Comparison of ENCODE assay signal across 8 cellular contexts in the genomic region with DNA sequence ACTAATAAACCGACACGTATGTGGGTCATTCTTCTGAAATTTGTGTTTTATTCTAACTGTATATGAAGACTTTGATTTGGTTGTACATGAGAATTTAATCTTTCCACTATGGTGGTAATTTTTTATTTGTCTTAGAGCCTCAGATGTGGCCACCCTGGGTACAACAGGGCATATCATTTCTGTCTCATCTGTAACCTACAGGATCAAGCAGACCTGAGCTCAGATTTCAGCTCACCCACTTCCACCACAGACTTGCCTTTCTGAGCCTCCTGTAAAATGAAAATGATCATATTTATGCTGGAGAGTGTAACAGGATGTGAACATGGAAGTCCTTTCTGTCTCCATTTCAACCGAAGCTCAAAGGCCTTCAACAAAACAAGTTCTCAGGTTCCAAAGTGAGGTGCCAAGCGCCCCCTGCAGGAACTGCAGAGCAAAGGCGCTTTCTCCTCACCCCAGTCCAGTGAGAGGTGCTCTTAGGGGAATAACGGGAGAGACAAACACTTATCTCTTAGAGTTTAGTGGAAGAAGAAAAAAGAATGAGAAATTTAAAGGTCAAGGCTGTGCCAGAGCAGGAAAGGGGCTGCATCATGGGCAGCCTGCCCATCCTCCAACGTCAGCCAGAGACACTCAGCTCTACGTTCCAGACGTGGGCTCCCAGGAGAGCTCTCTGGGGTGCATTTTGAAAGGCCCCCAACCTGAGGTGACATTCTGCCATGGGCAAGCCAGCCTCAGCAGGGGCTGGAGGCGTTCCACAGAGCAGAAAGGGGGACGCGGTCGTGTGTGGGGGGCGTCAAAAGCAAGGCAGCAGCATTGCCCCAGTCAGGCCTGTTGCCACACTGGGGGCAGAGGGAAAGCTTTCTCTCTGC. TPM values are rescaled to one million over a fixed set of nuclear protein-coding genes. Genes with fewer than 3 reads are reported as not detected.
DNase-seq lines count a peak whose midpoint lies in the region; ATAC-seq and TF ChIP-seq lines count a peak whose summit lies in the region.

No MANE protein-coding gene starts in this region.

- peaks cover 2% of the 10 kb centered on the region for H3K27me3 Mint-ChIP-seq in activated CD4-positive, alpha-beta T cell treated with anti-CD3 and anti-CD28 coated beads, Interleukin-2, amount 10 ng/mL, durations not matched to agents 7 days and 5 days

- peak; percentile 77 for DNase-seq in D341Med (ENCODE audit: low spot score)
- peak; percentile 62 for DNase-seq in HCEC 1CT
- DNase-seq in NCI-H345 (lab: John Stamatoyannopoulos, UW): peak; percentile 62
- DNase-seq in activated CD4-positive, alpha-beta T cell treated with anti-CD3 and anti-CD28 coated beads, Interleukin-2, amount 10 ng/mL, durations not matched to agents 7 days and 5 days: peak; percentile 67
- DNase-seq in epithelial cell of proximal tubule (ENCODE audit: low read depth): no peak
- DNase-seq in vagina (ENCODE audit: extremely low spot score in 2 of 2): no peak

- H3K27ac Mint-ChIP-seq in activated CD4-positive, alpha-beta T cell treated with anti-CD3 and anti-CD28 coated beads, Interleukin-2, amount 10 ng/mL, durations not matched to agents 7 days and 5 days: no peak overlapping the region

- TF ChIP-seq CTCF in epithelial cell of proximal tubule (conservative IDR thresholded peaks at IDR 0.05; ENCODE audit: low read depth, low read length) (peak; percentile 98), vagina (IDR thresholded peaks at IDR 0.05) (peak in 1 of 3 experiments; percentile 22)

- H3K4me3 Mint-ChIP-seq in activated CD4-positive, alpha-beta T cell treated with anti-CD3 and anti-CD28 coated beads, Interleukin-2, amount 10 ng/mL, durations not matched to agents 7 days and 5 days: no peak overlapping the region

- no peak for ATAC-seq in GM19328 (IDR thresholded peaks at IDR 0.05; ENCODE audit: unreplicated experiment)

- peak overlapping the region; percentile 24 for H2AFZ ChIP-seq in neuron (ENCODE audit: low read depth, low read length)

- H3K4me3 ChIP-seq in epithelial cell of proximal tubule (ENCODE audit: low read depth, low read length) (no peak overlapping the region), neuron (ENCODE audit: low read length) (no peak overlapping the region), vagina (no peak overlapping the region)

- intact Hi-C loops in vagina (cut with DNase I): no loop called here

- TF ChIP-seq POLR2A in vagina (IDR thresholded peaks at IDR 0.05): no peak

- no peaks in the 10 kb centered on the region for H3K36me3 Mint-ChIP-seq in activated CD4-positive, alpha-beta T cell treated with anti-CD3 and anti-CD28 coated beads, Interleukin-2, amount 10 ng/mL, durations not matched to agents 7 days and 5 days (ENCODE audit: low read depth)

- H3K36me3 ChIP-seq in neuron (ENCODE audit: insufficient read depth, low read length) (no peaks in the 10 kb centered on the region), vagina (no peaks in the 10 kb centered on the region)

- H3K27me3 ChIP-seq in neuron (ENCODE audit: insufficient read depth, low read length) (no peaks in the 10 kb centered on the region), vagina (no peaks in the 10 kb centered on the region)

- H3K9me3 Mint-ChIP-seq in activated CD4-positive, alpha-beta T cell treated with anti-CD3 and anti-CD28 coated beads, Interleukin-2, amount 10 ng/mL, durations not matched to agents 7 days and 5 days: no peaks in the 10 kb centered on the region

- H3K9me3 ChIP-seq in neuron (ENCODE audit: low read length): no peaks in the 10 kb centered on the region
- no peaks in the 10 kb centered on the region for H3K9me3 ChIP-seq in vagina

- peaks cover 4% of the 10 kb centered on the region for H3K4me1 Mint-ChIP-seq in activated CD4-positive, alpha-beta T cell treated with anti-CD3 and anti-CD28 coated beads, Interleukin-2, amount 10 ng/mL, durations not matched to agents 7 days and 5 days

- POLR2A ChIA-PET in activated CD4-positive, alpha-beta T cell treated with anti-CD3 and anti-CD28 coated beads, Interleukin-2, amount 10 ng/mL, durations not matched to agents 7 days and 5 days (lab: Charles Lee): no interaction called here

- H3K4me1 ChIP-seq in neuron (ENCODE audit: insufficient read depth, low read length): no peaks in the 10 kb centered on the region
- no peaks in the 10 kb centered on the region for H3K4me1 ChIP-seq in vagina

- CTCF ChIA-PET in activated CD4-positive, alpha-beta T cell treated with anti-CD3 and anti-CD28 coated beads, Interleukin-2, amount 10 ng/mL, durations not matched to agents 7 days and 5 days (lab: Charles Lee): interaction anchor here (0.6 to 1.4 kb wide), 13 partner anchors 8 to 662 kb away, joined by 3 to 4 read pairs (median 3); a partner anchor contains a TSS

- H3K27ac ChIP-seq in vagina: no peak overlapping the region

RNA-seq across cellular contexts. Expression of a gene that starts 23.1 kb away (rescaled TPM):
- total RNA-seq in activated CD4-positive, alpha-beta T cell treated with anti-CD3 and anti-CD28 coated beads, Interleukin-2, amount 10 ng/mL, durations not matched to agents 7 days and 5 days: under 1 TPM; 0.22 to 0.31 TPM
- total RNA-seq in epithelial cell of proximal tubule (679 and 1,068 TPM in 2 replicates), vagina (86.9 TPM)

RNA-seq across cellular contexts. Expression of a gene that starts 30.4 kb away (rescaled TPM):
- total RNA-seq in activated CD4-positive, alpha-beta T cell treated with anti-CD3 and anti-CD28 coated beads, Interleukin-2, amount 10 ng/mL, durations not matched to agents 7 days and 5 days: 10 to 100 TPM; 16.6 to 17.8 TPM
- total RNA-seq in epithelial cell of proximal tubule: 7.7 and 15.0 TPM in 2 replicates
- total RNA-seq in vagina: 10.8 TPM

Comparison
In these comparisons a context has a peak if more than half of its experiments do, and no peak if none do; other contexts are left out.
1. DNase-seq: peak in D341Med (single experiment), HCEC 1CT (single experiment), NCI-H345 (single experiment) and activated CD4-positive, alpha-beta T cell treated with anti-CD3 and anti-CD28 coated beads, Interleukin-2, amount 10 ng/mL, durations not matched to agents 7 days and 5 days (single experiment); none in epithelial cell of proximal tubule (single experiment) and vagina (0 of 2).
2. RNA of a gene that starts 23.1 kb away (total RNA-seq): 679 to 1,068 TPM in epithelial cell of proximal tubule and 86.9 TPM in vagina (single experiment); 0.22 to 0.31 TPM in activated CD4-positive, alpha-beta T cell treated with anti-CD3 and anti-CD28 coated beads, Interleukin-2, amount 10 ng/mL, durations not matched to agents 7 days and 5 days; every median in the first group is over 10 times any median in the second.